In genomic region chr11:191490-192478, GRCh38 we compare ENCODE assay signal across 11 cellular contexts. TPM values are rescaled to one million over a fixed set of nuclear protein-coding genes. Genes with fewer than 3 reads are reported as not detected.
DNase-seq lines count a peak whose midpoint lies in the region; FAIRE-seq and TF ChIP-seq lines count a peak whose summit lies in the region.
"Not testable (repeated sequence)": the region's sequence is repeated elsewhere in the genome, so short reads cannot be mapped to it uniquely, and the experiment has no call there.
"Had no signal": no experiment of that assay in that cellular context is flagged by ENCODE, and none has a peak within 500 bp of the region (broad histone marks: within the 10 kb centered on the region; RNA-seq: fewer than 3 reads in every experiment).

No MANE protein-coding gene starts in this region.

- peak; percentile 92 for FAIRE-seq in islet of Langerhans (lab: Jason Lieb, UNC)

- TF ChIP-seq POLR2A in stomach (IDR thresholded peaks at IDR 0.05), result not testable (repeated sequence)

- H3K4me2 ChIP-seq in BLaER1 treated with 17β-estradiol and CSF1 and Interleukin-3, amounts not matched to agents 10 nM and 100 nM, result peak overlapping the region; percentile 32 to 65 (median 60); a peak in 17 of 22 replicates

- not testable (repeated sequence) for H3K9me3 Mint-ChIP-seq in activated T-helper 2 cell treated with anti-CD3 and anti-CD28 coated beads, Interferon-gamma antibody, Interleukin-2, Interleukin-4, amounts not matched to agents 10 μg/mL and 5 μg/mL and 100 μg/mL, durations not matched to agents 14 hours and 24 hours and 36 hours

- TF ChIP-seq EP300 in stomach (IDR thresholded peaks at IDR 0.05), result not testable (repeated sequence)

- WGBS in stomach, 5 donors, result 40 to 64% (median 54%) methylated on average over 2 to 7 of the region's 8 CpGs

- not testable (repeated sequence) for H4K20me1 ChIP-seq in BLaER1 treated with 17β-estradiol and CSF1 and Interleukin-3, amounts not matched to agents 10 nM and 100 nM

- peak overlapping the region in 5 of 11 experiments; percentile 46 to 64 (median 52); a peak in 6 of 22 replicates for H3K9ac ChIP-seq in BLaER1 treated with 17β-estradiol and CSF1 and Interleukin-3, amounts not matched to agents 10 nM and 100 nM

- not testable (repeated sequence) for H3K27me3 Mint-ChIP-seq in activated T-helper 2 cell treated with anti-CD3 and anti-CD28 coated beads, Interferon-gamma antibody, Interleukin-2, Interleukin-4, amounts not matched to agents 10 μg/mL and 5 μg/mL and 100 μg/mL, durations not matched to agents 14 hours and 24 hours and 36 hours (ENCODE audit: low read depth)

- H3K4me3 Mint-ChIP-seq in activated T-helper 2 cell treated with anti-CD3 and anti-CD28 coated beads, Interferon-gamma antibody, Interleukin-2, Interleukin-4, amounts not matched to agents 10 μg/mL and 5 μg/mL and 100 μg/mL, durations not matched to agents 14 hours and 24 hours and 36 hours (ENCODE audit: low read depth), result not testable (repeated sequence)

- not testable (repeated sequence) for H3K4me1 Mint-ChIP-seq in activated T-helper 2 cell treated with anti-CD3 and anti-CD28 coated beads, Interferon-gamma antibody, Interleukin-2, Interleukin-4, amounts not matched to agents 10 μg/mL and 5 μg/mL and 100 μg/mL, durations not matched to agents 14 hours and 24 hours and 36 hours (ENCODE audit: low read depth)

- peak overlapping the region; percentile 60 for H3K27ac Mint-ChIP-seq in activated T-helper 2 cell treated with anti-CD3 and anti-CD28 coated beads, Interferon-gamma antibody, Interleukin-2, Interleukin-4, amounts not matched to agents 10 μg/mL and 5 μg/mL and 100 μg/mL, durations not matched to agents 14 hours and 24 hours and 36 hours

- H3K27me3 ChIP-seq in BLaER1 treated with 17β-estradiol and CSF1 and Interleukin-3, amounts not matched to agents 10 nM and 100 nM; stomach: not testable (repeated sequence)

- H3K36me3 Mint-ChIP-seq in activated T-helper 2 cell treated with anti-CD3 and anti-CD28 coated beads, Interferon-gamma antibody, Interleukin-2, Interleukin-4, amounts not matched to agents 10 μg/mL and 5 μg/mL and 100 μg/mL, durations not matched to agents 14 hours and 24 hours and 36 hours (ENCODE audit: low read depth), result not testable (repeated sequence)

- peak; percentile 30 for TF ChIP-seq CTCF in HFF-Myc (IDR thresholded peaks at IDR 0.05; ENCODE audit: low read depth, low read length, missing control alignments)
- TF ChIP-seq CTCF in VCaP (conservative IDR thresholded peaks at IDR 0.05), result peak; percentile 61
- TF ChIP-seq CTCF in coronary artery (IDR thresholded peaks at IDR 0.05), result peak; percentile 52
- TF ChIP-seq CTCF in stomach (IDR thresholded peaks at IDR 0.05), result peak in 4 of 7 experiments; percentile 15 to 38 (median 26)

- not testable (repeated sequence) for H3K9me3 ChIP-seq in BLaER1 treated with 17β-estradiol and CSF1 and Interleukin-3, amounts not matched to agents 10 nM and 100 nM (replicated peaks in 1 of 11); stomach

- H3K4me3 ChIP-seq in BLaER1 treated with 17β-estradiol and CSF1 and Interleukin-3, amounts not matched to agents 10 nM and 100 nM; HFF-Myc (replicated peaks; ENCODE audit: low read depth, low read length); coronary artery; stomach: not testable (repeated sequence)

- intact Hi-C loops in activated T-helper 2 cell treated with anti-CD3 and anti-CD28 coated beads, Interferon-gamma antibody, Interleukin-2, Interleukin-4, amounts not matched to agents 10 μg/mL and 5 μg/mL and 100 μg/mL, durations not matched to agents 14 hours and 24 hours and 36 hours (cut with micrococcal nuclease); posterior cingulate gyrus (cut with DNase I); stomach (cut with DNase I; ENCODE audit: low total_unique reads): not testable (repeated sequence)

- peak overlapping the region in 9 of 11 experiments; percentile 56 to 80 (median 73); a peak in 17 of 22 replicates for H3K27ac ChIP-seq in BLaER1 treated with 17β-estradiol and CSF1 and Interleukin-3, amounts not matched to agents 10 nM and 100 nM
- H3K27ac ChIP-seq in VCaP, coronary artery, stomach: not testable (repeated sequence)

- not testable (repeated sequence) for H3K36me3 ChIP-seq in BLaER1 treated with 17β-estradiol and CSF1 and Interleukin-3, amounts not matched to agents 10 nM and 100 nM; stomach

- not testable (repeated sequence) for DNase-seq in HFF-Myc (ENCODE audit: extremely low read depth, low read depth); stomach
- DNase-seq in activated T-helper 2 cell treated with anti-CD3 and anti-CD28 coated beads, Interferon-gamma antibody, Interleukin-2, Interleukin-4, amounts not matched to agents 10 μg/mL and 5 μg/mL and 100 μg/mL, durations not matched to agents 14 hours and 24 hours and 36 hours (ENCODE audit: low spot score), result peak; percentile 49
- DNase-seq in coronary artery (ENCODE audit: low spot score), result peak; percentile 61
- peak in 7 of 10 donors; percentile 9 to 79 (median 39) for DNase-seq in posterior cingulate gyrus

- peaks cover 3 to 13% (median 7%) of the 10 kb centered on the region in 10 experiments; a peak in 13 of 20 replicates for H3K4me1 ChIP-seq in BLaER1 treated with 17β-estradiol and CSF1 and Interleukin-3, amounts not matched to agents 10 nM and 100 nM
- H3K4me1 ChIP-seq in stomach, result not testable (repeated sequence)

RNA-seq across cellular contexts. Expression of gene SCGB1C1, which starts 1.1 kb away (rescaled TPM):
- not detected in 2 replicates for total RNA-seq in activated T-helper 2 cell treated with anti-CD3 and anti-CD28 coated beads, Interferon-gamma antibody, Interleukin-2, Interleukin-4, amounts not matched to agents 10 μg/mL and 5 μg/mL and 100 μg/mL, durations not matched to agents 14 hours and 24 hours and 36 hours
- not detected for total RNA-seq in stomach
- polyA plus RNA-seq in stomach, result not detected
- total RNA-seq: lower leg skin; subcutaneous adipose tissue; T-helper 2 cell treated with Interferon-gamma antibody and Interleukin-4, amounts not matched to agents 100 ng/mL and 5 ng/mL, for 36 hours had no signal

RNA-seq across cellular contexts. Expression of gene BET1L, which starts 15.4 kb away (rescaled TPM):
- total RNA-seq in activated T-helper 2 cell treated with anti-CD3 and anti-CD28 coated beads, Interferon-gamma antibody, Interleukin-2, Interleukin-4, amounts not matched to agents 10 μg/mL and 5 μg/mL and 100 μg/mL, durations not matched to agents 14 hours and 24 hours and 36 hours, result 43.7 and 46.3 TPM in 2 replicates
- total RNA-seq in stomach, result 10 to 100 TPM in 4 of 5 donors, 1 to 10 TPM in 1; 7.0 to 36.5 (median 25.0) TPM
- polyA plus RNA-seq in stomach, result 10 to 100 TPM; 21.8 to 38.3 (median 28.1) TPM

RNA-seq across cellular contexts. Expression of gene RIC8A, which starts 15.7 kb away (rescaled TPM):
- total RNA-seq in activated T-helper 2 cell treated with anti-CD3 and anti-CD28 coated beads, Interferon-gamma antibody, Interleukin-2, Interleukin-4, amounts not matched to agents 10 μg/mL and 5 μg/mL and 100 μg/mL, durations not matched to agents 14 hours and 24 hours and 36 hours, result 109 and 110 TPM in 2 replicates
- total RNA-seq in stomach, result 100 to 1,000 TPM in 2 of 5 donors, 10 to 100 TPM in 3; 45.2 to 262 (median 72.3) TPM
- polyA plus RNA-seq in stomach, result 10 to 100 TPM; 39.2 to 60.8 (median 53.5) TPM

RNA-seq across cellular contexts. Expression of gene SIRT3, which starts 44.4 kb away (rescaled TPM):
- 17.0 and 17.3 TPM in 2 replicates for total RNA-seq in activated T-helper 2 cell treated with anti-CD3 and anti-CD28 coated beads, Interferon-gamma antibody, Interleukin-2, Interleukin-4, amounts not matched to agents 10 μg/mL and 5 μg/mL and 100 μg/mL, durations not matched to agents 14 hours and 24 hours and 36 hours
- 10 to 100 TPM in 2 of 5 donors, 1 to 10 TPM in 3; 5.4 to 63.7 (median 7.3) TPM for total RNA-seq in stomach
- 10 to 100 TPM; 10.8 to 19.2 (median 13.8) TPM for polyA plus RNA-seq in stomach

RNA-seq across cellular contexts. Expression of gene PSMD13, which starts 45.0 kb away (rescaled TPM):
- 255 and 258 TPM in 2 replicates for total RNA-seq in activated T-helper 2 cell treated with anti-CD3 and anti-CD28 coated beads, Interferon-gamma antibody, Interleukin-2, Interleukin-4, amounts not matched to agents 10 μg/mL and 5 μg/mL and 100 μg/mL, durations not matched to agents 14 hours and 24 hours and 36 hours
- 100 to 1,000 TPM in 2 of 5 donors, 10 to 100 TPM in 3; 36.2 to 132 (median 64.9) TPM for total RNA-seq in stomach
- polyA plus RNA-seq in stomach, result 100 to 1,000 TPM; 116 to 126 (median 123) TPM
